Comparison of ENCODE assay signal across 8 cellular contexts in the genomic region with DNA sequence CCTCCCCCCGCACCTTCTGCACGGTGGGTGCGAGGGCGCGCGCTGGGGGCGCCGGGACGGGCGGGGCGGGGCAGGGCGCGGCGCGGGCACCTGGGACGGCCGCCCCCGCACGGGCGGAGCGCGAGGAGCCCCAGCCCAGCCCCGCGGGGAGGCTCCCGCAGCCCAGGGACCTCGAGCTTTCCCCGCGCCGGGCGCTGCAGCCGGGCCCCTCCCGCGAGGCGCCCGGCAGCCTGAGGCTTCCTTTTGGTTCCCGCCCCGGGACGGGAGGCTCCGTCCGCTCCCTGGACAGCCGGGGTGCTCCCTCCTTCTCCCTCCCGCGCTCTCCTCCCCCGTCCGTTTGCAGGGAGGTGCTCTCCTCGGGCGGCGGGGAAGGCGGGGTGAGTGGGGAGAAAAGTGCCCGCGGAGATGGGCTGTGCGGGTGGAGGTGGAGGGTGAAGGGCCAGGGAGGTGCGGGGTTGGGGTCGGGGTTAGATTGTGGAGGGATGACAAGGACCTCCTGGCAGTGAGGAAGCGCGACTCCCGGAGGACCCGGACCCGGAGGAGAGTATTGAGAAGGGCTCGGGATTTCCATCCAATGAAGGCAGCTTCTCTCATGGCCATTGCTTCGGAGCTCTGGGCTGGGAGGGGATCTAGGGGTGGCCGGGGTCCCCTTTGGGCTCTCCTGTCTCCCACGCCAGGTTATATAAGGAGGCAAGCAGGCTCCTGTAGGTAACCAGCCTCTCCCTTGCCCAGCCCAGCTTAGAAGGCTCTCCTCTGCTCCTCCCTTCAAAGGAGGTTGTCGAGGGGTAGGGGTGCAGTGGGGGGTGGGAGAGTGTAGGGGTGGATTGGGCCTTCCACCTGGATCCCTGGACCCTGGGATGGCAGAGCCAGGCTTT. TPM values are rescaled to one million over a fixed set of nuclear protein-coding genes. Genes with fewer than 3 reads are reported as not detected.
DNase-seq lines count a peak whose midpoint lies in the region; ATAC-seq and TF ChIP-seq lines count a peak whose summit lies in the region.

No MANE protein-coding gene starts in this region.

- TF ChIP-seq POLR2A in thyroid gland (IDR thresholded peaks at IDR 0.05) (no peak), erythroblast (IDR thresholded peaks at IDR 0.05; ENCODE audit: low read length) (no peak)

- no peak overlapping the region for H3K27ac Mint-ChIP-seq in T-cell

- peaks cover 7 to 28% of the 10 kb centered on the region in 2 donors for H3K27me3 Mint-ChIP-seq in T-cell

- H3K27ac ChIP-seq in effector memory CD4-positive, alpha-beta T cell (ENCODE audit: insufficient read depth, low read length, poor library complexity, severe bottlenecking): no peak overlapping the region
- H3K27ac ChIP-seq in mesendoderm (ENCODE audit: low read depth, low read length) (no peak overlapping the region), thyroid gland (peak overlapping the region; percentile 56 to 69 (median 58))

- H2AK5ac ChIP-seq in mesendoderm (ENCODE audit: low read length): no peak overlapping the region

- DNase-seq in T-cell (peak in 3 of 34 experiments; percentile 7 to 9 (median 8)), mesendoderm (peak; percentile 26), thyroid gland (peak; percentile 39 to 59), erythroblast (lab: John Stamatoyannopoulos, UW) (no peak), DMS153 treated with DMSO at 0.1 percent for 48 hours (lab: John Stamatoyannopoulos, UW; ENCODE audit: unreplicated experiment) (no peak)
- no peak for DNase-seq in effector memory CD4-positive, alpha-beta T cell

- no peak overlapping the region for H2BK5ac ChIP-seq in mesendoderm (ENCODE audit: low read length)

- TF ChIP-seq CTCF in GM12875 (IDR thresholded peaks at IDR 0.05; ENCODE audit: borderline replicate concordance, insufficient read depth, low read depth, low read length) (no peak), thyroid gland (IDR thresholded peaks at IDR 0.05) (no peak)

- intact Hi-C loops in thyroid gland (cut with DNase I): no loop called here

- peak overlapping the region; percentile 97 for H3K4ac ChIP-seq in mesendoderm (ENCODE audit: low read depth, low read length)

- peak overlapping the region; percentile 82 for H3K4me2 ChIP-seq in mesendoderm (ENCODE audit: low read length)

- no peak overlapping the region for H4K5ac ChIP-seq in mesendoderm (ENCODE audit: low read length)

- peak overlapping the region; percentile 90 for H3K56ac ChIP-seq in mesendoderm (ENCODE audit: low read length)

- no peaks in the 10 kb centered on the region for H3K9me3 ChIP-seq in effector memory CD4-positive, alpha-beta T cell (ENCODE audit: control insufficient read depth, low read length)
- no peaks in the 10 kb centered on the region for H3K9me3 ChIP-seq in thyroid gland

- peaks cover 7 to 12% (median 7%) of the 10 kb centered on the region in 3 donors for H3K4me1 Mint-ChIP-seq in T-cell

- POLR2A ChIA-PET in T-cell (lab: Charles Lee): no interaction called here

- H3K4me1 ChIP-seq in effector memory CD4-positive, alpha-beta T cell (ENCODE audit: control insufficient read depth, insufficient read depth, low read length, poor library complexity, severe bottlenecking): peaks cover 14% of the 10 kb centered on the region
- peaks cover 11% of the 10 kb centered on the region for H3K4me1 ChIP-seq in mesendoderm (ENCODE audit: control insufficient read depth, low read depth, low read length)
- H3K4me1 ChIP-seq in thyroid gland: peaks cover 20 to 25% of the 10 kb centered on the region in 2 donors

- no peak overlapping the region for H2BK15ac ChIP-seq in mesendoderm (replicated peaks; ENCODE audit: low read depth)

- H3K9me3 Mint-ChIP-seq in T-cell: no peaks in the 10 kb centered on the region

- peak overlapping the region; percentile 94 for H2BK120ac ChIP-seq in mesendoderm (ENCODE audit: low read depth, low read length)

- H3K4me3 Mint-ChIP-seq in T-cell: peak overlapping the region; percentile 73 to 77 (median 74)

- H3K36me3 ChIP-seq in effector memory CD4-positive, alpha-beta T cell (ENCODE audit: control insufficient read depth, insufficient read depth, low read length): no peaks in the 10 kb centered on the region
- H3K36me3 ChIP-seq in mesendoderm (ENCODE audit: control insufficient read depth, insufficient read depth, low read length): peaks cover 7% of the 10 kb centered on the region
- peaks cover 0 to 3% of the 10 kb centered on the region in 2 donors for H3K36me3 ChIP-seq in thyroid gland

- CTCF ChIA-PET in T-cell (lab: Charles Lee): no interaction called here

- no CpG with 5 or more reads among the region's 64 CpGs for WGBS in mesendoderm (ENCODE audit: extremely low coverage, insufficient coverage, low lambda C conversion rate)
- WGBS in thyroid gland, 2 donors: 1 to 3% methylated on average over 19 to 24 of the region's 64 CpGs

- H4K8ac ChIP-seq in mesendoderm (ENCODE audit: low read depth, low read length): peak overlapping the region; percentile 95

- H3K18ac ChIP-seq in mesendoderm (ENCODE audit: low read length): peak overlapping the region; percentile 99

- H3K79me2 ChIP-seq in mesendoderm (ENCODE audit: control insufficient read depth, insufficient read depth, low read length): peaks cover 40% of the 10 kb centered on the region

- peaks cover 3% of the 10 kb centered on the region for H3K36me3 Mint-ChIP-seq in T-cell

- H3K4me3 ChIP-seq in GM12875 (ENCODE audit: low read depth, low read length): peak overlapping the region; percentile 86
- H3K4me3 ChIP-seq in effector memory CD4-positive, alpha-beta T cell (ENCODE audit: insufficient read depth, low read depth, low read length, poor library complexity, severe bottlenecking): peak overlapping the region; percentile 49
- peak overlapping the region; percentile 64 for H3K4me3 ChIP-seq in mesendoderm (ENCODE audit: low read length)
- peak overlapping the region in 2 of 3 donors; percentile 55 to 88 for H3K4me3 ChIP-seq in thyroid gland (replicated peaks in 1 of 3)

- peak overlapping the region; percentile 83 for H3K9ac ChIP-seq in mesendoderm (ENCODE audit: low read length)

- H3K23ac ChIP-seq in mesendoderm (ENCODE audit: low read length): no peak overlapping the region

- peak; percentile 32 for ATAC-seq in HG02642 (IDR thresholded peaks at IDR 0.05; ENCODE audit: poor library complexity, unreplicated experiment)
- peak; percentile 41 to 49 (median 46) for ATAC-seq in T-cell (replicated peaks in 1 of 4)

- peaks cover 10% of the 10 kb centered on the region for H3K27me3 ChIP-seq in effector memory CD4-positive, alpha-beta T cell (replicated peaks; ENCODE audit: control insufficient read depth, insufficient read depth, low read length, poor library complexity, severe bottlenecking)
- H3K27me3 ChIP-seq in mesendoderm (ENCODE audit: insufficient read depth, low read length, poor library complexity) (no peaks in the 10 kb centered on the region), thyroid gland (no peaks in the 10 kb centered on the region)

- peaks cover 31% of the 10 kb centered on the region for H3K79me1 ChIP-seq in mesendoderm (ENCODE audit: low read length)

RNA-seq across cellular contexts. Expression of a gene that starts 0.6 kb away (rescaled TPM):
- total RNA-seq in T-cell: under 1 TPM; 0.45 to 0.93 (median 0.76) TPM
- polyA plus RNA-seq in mesendoderm (2013, experiment 1 of 2): 27.4 TPM
- polyA plus RNA-seq in mesendoderm (2013, experiment 2 of 2): 28.8 TPM
- 10 to 100 TPM; 24.2 to 54.6 (median 36.3) TPM for total RNA-seq in thyroid gland

Comparison
In these comparisons a context has a peak if more than half of its experiments do, and no peak if none do; other contexts are left out.
1. DNase-seq: peak in mesendoderm (single experiment) and thyroid gland (2 of 2); none in effector memory CD4-positive, alpha-beta T cell (0 of 3), erythroblast (0 of 2) and DMS153 treated with DMSO at 0.1 percent for 48 hours (single experiment).
2. H3K27ac ChIP-seq: peak in thyroid gland (3 of 3); none in effector memory CD4-positive, alpha-beta T cell (single experiment) and mesendoderm (single experiment).
3. RNA of a gene that starts 0.6 kb away (total RNA-seq): 24.2 to 54.6 TPM in thyroid gland; 0.45 to 0.93 TPM in T-cell; every median in the first group is over 10 times any median in the second.
4. Peak in every context shown above with its lines, with median percentiles within 50 percentile points of each other: H3K4me3 ChIP-seq.